In the genomic region with DNA sequence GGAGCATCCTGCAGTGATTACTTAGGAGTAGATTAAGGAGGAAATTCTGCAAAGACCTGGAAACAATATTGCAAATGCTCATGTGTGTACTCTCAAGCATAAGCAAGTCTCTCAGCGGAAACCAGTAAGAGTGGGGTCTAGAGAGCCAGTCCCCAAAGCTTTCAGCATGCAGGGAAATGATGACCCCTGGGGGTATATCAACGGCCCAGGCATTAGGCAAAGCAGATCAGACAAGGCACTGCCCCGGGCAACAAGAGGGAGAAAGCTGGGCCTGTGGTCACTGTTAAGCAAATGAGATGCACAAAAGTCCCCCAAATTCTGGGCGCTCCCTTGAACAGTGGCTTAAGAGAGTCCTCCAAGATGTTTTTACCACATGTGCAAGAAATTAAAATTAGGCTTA, we compare ENCODE assay signal across 1 cellular context.
TF ChIP-seq lines count a peak whose summit lies in the region.

No MANE protein-coding gene starts in this region.

TF ChIP-seq in WTC11, 78 proteins besides CTCF, POLR2A, EP300 and RAD21 (continued from another document):
- TF ChIP-seq, protein P1, sequence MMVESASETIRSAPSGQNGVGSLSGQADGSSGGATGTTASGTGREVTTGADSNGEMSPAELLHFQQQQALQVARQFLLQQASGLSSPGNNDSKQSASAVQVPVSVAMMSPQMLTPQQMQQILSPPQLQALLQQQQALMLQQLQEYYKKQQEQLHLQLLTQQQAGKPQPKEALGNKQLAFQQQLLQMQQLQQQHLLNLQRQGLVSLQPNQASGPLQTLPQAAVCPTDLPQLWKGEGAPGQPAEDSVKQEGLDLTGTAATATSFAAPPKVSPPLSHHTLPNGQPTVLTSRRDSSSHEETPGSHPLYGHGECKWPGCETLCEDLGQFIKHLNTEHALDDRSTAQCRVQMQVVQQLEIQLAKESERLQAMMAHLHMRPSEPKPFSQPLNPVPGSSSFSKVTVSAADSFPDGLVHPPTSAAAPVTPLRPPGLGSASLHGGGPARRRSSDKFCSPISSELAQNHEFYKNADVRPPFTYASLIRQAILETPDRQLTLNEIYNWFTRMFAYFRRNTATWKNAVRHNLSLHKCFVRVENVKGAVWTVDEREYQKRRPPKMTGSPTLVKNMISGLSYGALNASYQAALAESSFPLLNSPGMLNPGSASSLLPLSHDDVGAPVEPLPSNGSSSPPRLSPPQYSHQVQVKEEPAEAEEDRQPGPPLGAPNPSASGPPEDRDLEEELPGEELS (CRISPR knock-in tag; IDR thresholded peaks at IDR 0.05) = no peak
- TF ChIP-seq NR2C2 (CRISPR knock-in tag; IDR thresholded peaks at IDR 0.05) = no peak
- no peak for TF ChIP-seq CREB1 (CRISPR knock-in tag; IDR thresholded peaks at IDR 0.05)
- no peak for TF ChIP-seq NFE2L1 (CRISPR knock-in tag; IDR thresholded peaks at IDR 0.05)
- TF ChIP-seq JUN (CRISPR knock-in tag; IDR thresholded peaks at IDR 0.05) = no peak
- no peak for TF ChIP-seq OVOL2 (CRISPR knock-in tag; IDR thresholded peaks at IDR 0.05; ENCODE audit: borderline replicate concordance)
- TF ChIP-seq, protein P2, sequence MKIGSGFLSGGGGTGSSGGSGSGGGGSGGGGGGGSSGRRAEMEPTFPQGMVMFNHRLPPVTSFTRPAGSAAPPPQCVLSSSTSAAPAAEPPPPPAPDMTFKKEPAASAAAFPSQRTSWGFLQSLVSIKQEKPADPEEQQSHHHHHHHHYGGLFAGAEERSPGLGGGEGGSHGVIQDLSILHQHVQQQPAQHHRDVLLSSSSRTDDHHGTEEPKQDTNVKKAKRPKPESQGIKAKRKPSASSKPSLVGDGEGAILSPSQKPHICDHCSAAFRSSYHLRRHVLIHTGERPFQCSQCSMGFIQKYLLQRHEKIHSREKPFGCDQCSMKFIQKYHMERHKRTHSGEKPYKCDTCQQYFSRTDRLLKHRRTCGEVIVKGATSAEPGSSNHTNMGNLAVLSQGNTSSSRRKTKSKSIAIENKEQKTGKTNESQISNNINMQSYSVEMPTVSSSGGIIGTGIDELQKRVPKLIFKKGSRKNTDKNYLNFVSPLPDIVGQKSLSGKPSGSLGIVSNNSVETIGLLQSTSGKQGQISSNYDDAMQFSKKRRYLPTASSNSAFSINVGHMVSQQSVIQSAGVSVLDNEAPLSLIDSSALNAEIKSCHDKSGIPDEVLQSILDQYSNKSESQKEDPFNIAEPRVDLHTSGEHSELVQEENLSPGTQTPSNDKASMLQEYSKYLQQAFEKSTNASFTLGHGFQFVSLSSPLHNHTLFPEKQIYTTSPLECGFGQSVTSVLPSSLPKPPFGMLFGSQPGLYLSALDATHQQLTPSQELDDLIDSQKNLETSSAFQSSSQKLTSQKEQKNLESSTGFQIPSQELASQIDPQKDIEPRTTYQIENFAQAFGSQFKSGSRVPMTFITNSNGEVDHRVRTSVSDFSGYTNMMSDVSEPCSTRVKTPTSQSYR (CRISPR knock-in tag; IDR thresholded peaks at IDR 0.05) = no peak
- no peak for TF ChIP-seq EMX1 (CRISPR knock-in tag; IDR thresholded peaks at IDR 0.05)
